Comparison of ENCODE assay signal across 1 cellular context in genomic region chr11:63892233-63892632, GRCh38.
TF ChIP-seq lines count a peak whose summit lies in the region.

No MANE protein-coding gene starts in this region.

TF ChIP-seq in IMR-90, 13 proteins besides CTCF, POLR2A, EP300 and RAD21:
- no peak for TF ChIP-seq CEBPB (IDR thresholded peaks at IDR 0.05; ENCODE audit: low read depth, low read length)
- no peak for TF ChIP-seq RFX5 (IDR thresholded peaks at IDR 0.05; ENCODE audit: low read depth, low read length)
- no peak for TF ChIP-seq MXI1 (IDR thresholded peaks at IDR 0.05; ENCODE audit: borderline replicate concordance, low read depth, low read length)
- no peak for TF ChIP-seq RCOR1 (IDR thresholded peaks at IDR 0.05; ENCODE audit: insufficient replicate concordance, low read length)
- no peak for TF ChIP-seq CHD1 (IDR thresholded peaks at IDR 0.05; ENCODE audit: low read depth, low read length)
- TF ChIP-seq BHLHE40 (IDR thresholded peaks at IDR 0.05; ENCODE audit: low read depth, low read length) = no peak
- no peak for TF ChIP-seq FOS (IDR thresholded peaks at IDR 0.05; ENCODE audit: low read depth, low read length)
- no peak for TF ChIP-seq SMC3 (IDR thresholded peaks at IDR 0.05; ENCODE audit: low read depth, low read length)
- no peak for TF ChIP-seq USF2 (IDR thresholded peaks at IDR 0.05; ENCODE audit: low read depth, low read length)
- no peak for TF ChIP-seq MAFK (IDR thresholded peaks at IDR 0.05; ENCODE audit: low read depth, low read length)
